ENCODE assay signal across 16 cellular contexts in genomic region chr4:128483816-128484215, GRCh38.
A peak's percentile ranks its signal among the peaks of the same experiment; 100 is the strongest.
DNase-seq lines count a peak whose midpoint lies in the region; TF ChIP-seq lines count a peak whose summit lies in the region.
"Had no signal": no experiment of that assay in that cellular context is flagged by ENCODE, and none has a peak within 500 bp of the region (broad histone marks: within the 10 kb centered on the region; RNA-seq: fewer than 3 reads in every experiment).

No MANE protein-coding gene starts in this region.

- DNase-seq in AG09309 (ENCODE audit: low read depth) (peak; percentile 21), H4 (ENCODE audit: low spot score) (peak; percentile 18), astrocyte of the cerebellum (ENCODE audit: low read depth) (peak; percentile 45), fibroblast of the conjunctiva (ENCODE audit: low read depth) (peak; percentile 40), NCI-H1417 treated with DMSO at 0.1 percent for 48 hours (lab: John Stamatoyannopoulos, UW) (no peak), NCI-H1048 (lab: John Stamatoyannopoulos, UW) (no peak), cerebellum (ENCODE audit: low spot score) (no peak), ACHN (no peak)
- DNase-seq: activated CD4-positive, alpha-beta T cell treated with anti-CD3 and anti-CD28 coated beads, Interleukin-2, amount 50 U/mL, for 48 hours; activated naive CD4-positive, alpha-beta T cell treated with anti-CD3 and anti-CD28 coated beads, Interleukin-2, amount 10 ng/mL, durations not matched to agents 7 days and 5 days; activated T-cell treated with anti-CD3 and anti-CD28 coated beads, Interleukin-2, amount 50 U/mL, for 24 hours; brain microvascular endothelial cell; NCI-H1694 treated with DMSO at 0.1 percent for 48 hours; NCI-H510A treated with DMSO at 0.1 percent for 48 hours; stomach; uterus had no signal

- TF ChIP-seq CTCF in AG09309 (IDR thresholded peaks at IDR 0.05; ENCODE audit: control insufficient read depth, insufficient read depth, low read depth, low read length, missing control alignments), result no peak
- TF ChIP-seq CTCF in astrocyte of the cerebellum (IDR thresholded peaks at IDR 0.05; ENCODE audit: low read depth, low read length, missing control alignments), result no peak

- in situ Hi-C loops in astrocyte of the cerebellum (cut with HindIII; ENCODE audit: low sequenced_read_pairs), result no loop called here
- in situ Hi-C loops in ACHN (cut with HindIII; ENCODE audit: low pct_ligation_motif_present, low pct_unique_long_range_greater_than_20kb, low sequenced_read_pairs), result no loop called here

- no peak overlapping the region for H3K4me3 ChIP-seq in AG09309 (ENCODE audit: control insufficient read depth, low read depth, low read length)
- H3K4me3 ChIP-seq in astrocyte of the cerebellum (ENCODE audit: low read depth, low read length), result no peak overlapping the region
- H3K4me3 ChIP-seq: stomach, uterus had no signal

Comparison
In these comparisons a context has a peak if more than half of its experiments do, and no peak if none do; other contexts are left out.
1. DNase-seq: peak in AG09309 (single experiment), H4 (single experiment), astrocyte of the cerebellum (single experiment) and fibroblast of the conjunctiva (single experiment); none in NCI-H1417 treated with DMSO at 0.1 percent for 48 hours (single experiment), NCI-H1048 (single experiment), cerebellum (single experiment) and ACHN (single experiment).